In the genomic region with DNA sequence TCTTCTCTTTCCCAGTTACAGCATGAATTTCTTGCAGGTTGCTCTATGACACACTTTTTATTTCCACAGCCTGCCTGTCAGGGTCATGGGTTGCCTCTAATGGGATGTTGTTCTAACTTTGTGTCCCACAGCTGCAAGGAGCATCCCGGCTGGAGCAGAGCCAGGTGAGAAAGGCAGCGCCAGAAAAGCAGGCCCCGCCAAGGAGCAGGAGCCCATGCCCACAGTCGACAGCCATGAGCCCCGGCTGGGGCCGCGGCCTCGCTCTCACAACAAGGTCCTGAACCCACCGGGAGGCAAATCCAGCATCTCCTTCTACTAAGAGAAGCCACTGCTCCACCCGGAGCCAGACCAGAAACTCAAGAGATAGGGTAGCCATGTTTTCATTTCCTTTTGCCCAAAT, we compare ENCODE assay signal across 17 cellular contexts. TPM values are rescaled to one million over a fixed set of nuclear protein-coding genes. Genes with fewer than 3 reads are reported as not detected.
DNase-seq lines count a peak whose midpoint lies in the region; ATAC-seq and TF ChIP-seq lines count a peak whose summit lies in the region.
"Had no signal": no experiment of that assay in that cellular context is flagged by ENCODE, and none has a peak within 500 bp of the region (broad histone marks: within the 10 kb centered on the region; RNA-seq: fewer than 3 reads in every experiment).

No MANE protein-coding gene starts in this region.

- no peak for DNase-seq in activated naive CD4-positive, alpha-beta T cell treated with anti-CD3 and anti-CD28 coated beads, Interleukin-2, amount 50 U/mL, for 72 hours (ENCODE audit: low spot score in 2 of 2)
- no peak for DNase-seq in activated naive CD4-positive, alpha-beta T cell treated with anti-CD3 and anti-CD28 coated beads for 36 hours
- DNase-seq in RWPE2 (ENCODE audit: low spot score) = no peak
- no peak for DNase-seq in neural crest cell (ENCODE audit: low read depth, low spot score)
- DNase-seq in spleen = peak; percentile 60
- DNase-seq in activated naive CD8-positive, alpha-beta T cell treated with anti-CD3 and anti-CD28 coated beads, Interleukin-2, amount 50 U/mL, for 24 hours = no peak
- DNase-seq: C1 segment of cervical spinal cord; Calu3; CD4-positive, alpha-beta memory T cell; COR-L47; DMS53; DMS79 treated with DMSO at 0.1 percent for 48 hours; GF-D8; GOT3; HFFc6 had no signal

- H3K9me3 ChIP-seq in RWPE2 (ENCODE audit: severe bottlenecking) = no peaks in the 10 kb centered on the region
- H3K9me3 ChIP-seq in spleen = no peaks in the 10 kb centered on the region
- H3K9me3 ChIP-seq: HAP-1 had no signal

- H3K4me1 Mint-ChIP-seq in activated naive CD4-positive, alpha-beta T cell treated with anti-CD3 and anti-CD28 coated beads for 36 hours (ENCODE audit: low read depth) = no peaks in the 10 kb centered on the region
- no peaks in the 10 kb centered on the region for H3K4me1 Mint-ChIP-seq in neural crest cell
- H3K4me1 Mint-ChIP-seq in activated naive CD8-positive, alpha-beta T cell treated with anti-CD3 and anti-CD28 coated beads, Interleukin-2, amount 50 U/mL, for 24 hours = no peaks in the 10 kb centered on the region
- H3K4me1 Mint-ChIP-seq: CD4-positive, alpha-beta memory T cell had no signal

- H3K27me3 Mint-ChIP-seq in activated naive CD4-positive, alpha-beta T cell treated with anti-CD3 and anti-CD28 coated beads for 36 hours (ENCODE audit: low read depth) = no peaks in the 10 kb centered on the region
- no peaks in the 10 kb centered on the region for H3K27me3 Mint-ChIP-seq in neural crest cell (ENCODE audit: low read depth)
- H3K27me3 Mint-ChIP-seq in activated naive CD8-positive, alpha-beta T cell treated with anti-CD3 and anti-CD28 coated beads, Interleukin-2, amount 50 U/mL, for 24 hours = no peaks in the 10 kb centered on the region
- H3K27me3 Mint-ChIP-seq: CD4-positive, alpha-beta memory T cell had no signal

- H3K4me1 ChIP-seq in RWPE2 (ENCODE audit: insufficient read depth, poor library complexity, severe bottlenecking) (peaks cover 17% of the 10 kb centered on the region), spleen (no peaks in the 10 kb centered on the region)
- H3K4me1 ChIP-seq: HAP-1 had no signal

- intact Hi-C loops in activated naive CD4-positive, alpha-beta T cell treated with anti-CD3 and anti-CD28 coated beads for 36 hours (cut with micrococcal nuclease) = no loop called here
- intact Hi-C loops in spleen (cut with DNase I; ENCODE audit: low total_unique reads) = no loop called here

- no peak for TF ChIP-seq POLR2A in spleen (IDR thresholded peaks at IDR 0.05)

- ATAC-seq in activated naive CD4-positive, alpha-beta T cell treated with anti-CD3 and anti-CD28 coated beads, Interleukin-2, amount 50 U/mL, for 72 hours = no peak
- ATAC-seq in RWPE2 (ENCODE audit: low read depth) (no peak), GM19463 (IDR thresholded peaks at IDR 0.05; ENCODE audit: unreplicated experiment) (no peak)
- no peak for ATAC-seq in activated naive CD8-positive, alpha-beta T cell treated with anti-CD3 and anti-CD28 coated beads, Interleukin-2, amount 50 U/mL, for 24 hours

- 94 to 97% (median 96%) methylated on average over 8 to 10 of the region's 10 CpGs for WGBS in spleen, 5 donors

- H3K36me3 Mint-ChIP-seq in activated naive CD4-positive, alpha-beta T cell treated with anti-CD3 and anti-CD28 coated beads, Interleukin-2, amount 50 U/mL, for 72 hours = peaks cover 4 to 14% of the 10 kb centered on the region in 2 donors
- H3K36me3 Mint-ChIP-seq in activated naive CD4-positive, alpha-beta T cell treated with anti-CD3 and anti-CD28 coated beads for 36 hours (ENCODE audit: low read depth) = peaks cover 24% of the 10 kb centered on the region
- H3K36me3 Mint-ChIP-seq in neural crest cell (ENCODE audit: low read depth) = peaks cover 23% of the 10 kb centered on the region
- H3K36me3 Mint-ChIP-seq in activated naive CD8-positive, alpha-beta T cell treated with anti-CD3 and anti-CD28 coated beads, Interleukin-2, amount 50 U/mL, for 24 hours (ENCODE audit: low read depth) = peaks cover 49% of the 10 kb centered on the region

- H3K4me3 ChIP-seq in RWPE2 (ENCODE audit: severe bottlenecking) (no peak overlapping the region), spleen (no peak overlapping the region)
- H3K4me3 ChIP-seq: HAP-1 had no signal

- no peaks in the 10 kb centered on the region for H3K27me3 ChIP-seq in RWPE2 (ENCODE audit: insufficient read depth, poor library complexity, severe bottlenecking)
- H3K27me3 ChIP-seq in spleen (replicated peaks in 1 of 7) = no peaks in the 10 kb centered on the region

- H3K27ac Mint-ChIP-seq in activated naive CD4-positive, alpha-beta T cell treated with anti-CD3 and anti-CD28 coated beads, Interleukin-2, amount 50 U/mL, for 72 hours = peak overlapping the region; percentile 58 to 90
- no peak overlapping the region for H3K27ac Mint-ChIP-seq in activated naive CD4-positive, alpha-beta T cell treated with anti-CD3 and anti-CD28 coated beads for 36 hours
- no peak overlapping the region for H3K27ac Mint-ChIP-seq in neural crest cell (ENCODE audit: unreplicated experiment)
- H3K27ac Mint-ChIP-seq in activated naive CD8-positive, alpha-beta T cell treated with anti-CD3 and anti-CD28 coated beads, Interleukin-2, amount 50 U/mL, for 24 hours = no peak overlapping the region
- H3K27ac Mint-ChIP-seq: CD4-positive, alpha-beta memory T cell; HFFc6 had no signal

- CTCF ChIA-PET in activated naive CD4-positive, alpha-beta T cell treated with anti-CD3 and anti-CD28 coated beads for 36 hours (lab: Charles Lee) = no interaction called here

- peaks cover 89% of the 10 kb centered on the region for H3K36me3 ChIP-seq in RWPE2 (ENCODE audit: low read depth)
- H3K36me3 ChIP-seq in spleen = peaks cover 0 to 90% (median 54%) of the 10 kb centered on the region in 6 donors

- TF ChIP-seq CTCF in RWPE2 (IDR thresholded peaks at IDR 0.05; ENCODE audit: poor library complexity, severe bottlenecking) (no peak), neural crest cell (conservative IDR thresholded peaks at IDR 0.05) (no peak), spleen (IDR thresholded peaks at IDR 0.05 in 8 of 11, conservative IDR thresholded peaks at IDR 0.05 in 3 of 11) (no peak)

- H3K9me3 Mint-ChIP-seq in activated naive CD4-positive, alpha-beta T cell treated with anti-CD3 and anti-CD28 coated beads, Interleukin-2, amount 50 U/mL, for 72 hours = no peaks in the 10 kb centered on the region
- H3K9me3 Mint-ChIP-seq in activated naive CD4-positive, alpha-beta T cell treated with anti-CD3 and anti-CD28 coated beads for 36 hours = no peaks in the 10 kb centered on the region
- no peaks in the 10 kb centered on the region for H3K9me3 Mint-ChIP-seq in neural crest cell
- no peaks in the 10 kb centered on the region for H3K9me3 Mint-ChIP-seq in activated naive CD8-positive, alpha-beta T cell treated with anti-CD3 and anti-CD28 coated beads, Interleukin-2, amount 50 U/mL, for 24 hours
- H3K9me3 Mint-ChIP-seq: CD4-positive, alpha-beta memory T cell; HFFc6 had no signal

- H3K27ac ChIP-seq in RWPE2 (ENCODE audit: poor library complexity, severe bottlenecking) = peak overlapping the region; percentile 99
- H3K27ac ChIP-seq in spleen = no peak overlapping the region

- H3K4me3 Mint-ChIP-seq in activated naive CD4-positive, alpha-beta T cell treated with anti-CD3 and anti-CD28 coated beads for 36 hours = no peak overlapping the region
- H3K4me3 Mint-ChIP-seq in neural crest cell = peak overlapping the region; percentile 56
- H3K4me3 Mint-ChIP-seq in activated naive CD8-positive, alpha-beta T cell treated with anti-CD3 and anti-CD28 coated beads, Interleukin-2, amount 50 U/mL, for 24 hours = no peak overlapping the region
- H3K4me3 Mint-ChIP-seq: CD4-positive, alpha-beta memory T cell; HFFc6 had no signal

RNA-seq across cellular contexts. Expression of gene MAPK8IP3, which starts 7.3 kb away (rescaled TPM):
- total RNA-seq in activated naive CD4-positive, alpha-beta T cell treated with anti-CD3 and anti-CD28 coated beads, Interleukin-2, amount 50 U/mL, for 72 hours = 10 to 100 TPM; 76.1 to 83.6 TPM
- 10 to 100 TPM; 46.5 to 50.7 TPM for total RNA-seq in activated naive CD4-positive, alpha-beta T cell treated with anti-CD3 and anti-CD28 coated beads for 36 hours
- 111 and 113 TPM in 2 replicates for total RNA-seq in neural crest cell
- total RNA-seq in spleen = 100 to 1,000 TPM in 6 of 7 donors, 10 to 100 TPM in 1; 97.0 to 134 (median 126) TPM
- 100 to 1,000 TPM in 1 of 3 donors, 10 to 100 TPM in 2; 27.2 to 116 (median 57.8) TPM for polyA plus RNA-seq in spleen

RNA-seq across cellular contexts. Expression of gene JPT2, which starts 20.6 kb away (rescaled TPM):
- total RNA-seq in activated naive CD4-positive, alpha-beta T cell treated with anti-CD3 and anti-CD28 coated beads, Interleukin-2, amount 50 U/mL, for 72 hours = 10 to 100 TPM; 66.5 to 74.8 TPM
- 10 to 100 TPM; 54.0 to 69.4 TPM for total RNA-seq in activated naive CD4-positive, alpha-beta T cell treated with anti-CD3 and anti-CD28 coated beads for 36 hours
- total RNA-seq in neural crest cell (247 and 261 TPM in 2 replicates), spleen (10 to 100 TPM; 15.6 to 30.5 (median 22.7) TPM)
- 10 to 100 TPM in 2 of 3 donors, 1 to 10 TPM in 1; 8.2 to 15.0 (median 12.9) TPM for polyA plus RNA-seq in spleen

Comparison
In these comparisons a context has a peak if more than half of its experiments do, and no peak if none do; other contexts are left out.
1. H3K27ac Mint-ChIP-seq: peak in activated naive CD4-positive, alpha-beta T cell treated with anti-CD3 and anti-CD28 coated beads, Interleukin-2, amount 50 U/mL, for 72 hours (2 of 2); none in activated naive CD4-positive, alpha-beta T cell treated with anti-CD3 and anti-CD28 coated beads for 36 hours (single experiment), neural crest cell (single experiment) and activated naive CD8-positive, alpha-beta T cell treated with anti-CD3 and anti-CD28 coated beads, Interleukin-2, amount 50 U/mL, for 24 hours (single experiment).